9 cellular contexts compared by ENCODE assay signal in the genomic region with DNA sequence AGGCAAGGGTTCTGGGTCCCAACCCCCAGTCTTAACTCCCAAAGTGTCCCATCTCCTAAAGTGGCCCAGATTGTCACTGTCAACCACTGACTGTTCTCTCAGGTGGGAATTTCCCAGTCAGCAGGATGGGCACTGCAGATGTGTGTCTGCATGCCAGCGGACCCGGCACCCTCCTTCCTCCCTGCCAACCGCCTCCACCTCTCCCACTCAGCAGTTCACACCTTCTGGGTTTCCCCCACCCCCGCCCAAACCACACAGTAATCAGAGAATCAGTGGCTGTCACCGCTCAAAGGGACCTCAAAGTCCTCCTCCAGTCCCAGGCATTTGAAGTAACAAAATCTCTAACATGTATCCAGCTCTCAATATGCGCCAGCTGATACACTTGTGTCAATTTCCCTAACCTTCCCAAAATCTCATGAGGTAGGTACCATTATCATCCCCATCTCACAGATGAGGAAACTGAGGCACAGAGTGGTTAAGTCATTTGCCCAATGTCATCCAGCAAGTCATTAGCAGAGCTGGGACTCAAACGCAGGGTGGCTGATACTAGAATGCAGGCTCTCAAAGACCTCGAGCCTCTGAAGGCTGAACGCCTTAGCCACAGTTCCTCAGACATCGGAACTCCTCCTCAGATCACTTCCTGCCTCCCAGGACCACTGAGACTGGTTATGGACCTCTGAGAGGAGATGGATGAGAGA. TPM values are rescaled to one million over a fixed set of nuclear protein-coding genes. Genes with fewer than 3 reads are reported as not detected.
DNase-seq lines count a peak whose midpoint lies in the region; ATAC-seq lines count a peak whose summit lies in the region.
"Had no signal": no experiment of that assay in that cellular context is flagged by ENCODE, and none has a peak within 500 bp of the region (broad histone marks: within the 10 kb centered on the region; RNA-seq: fewer than 3 reads in every experiment).

No MANE protein-coding gene starts in this region.

- 0 out of 2 replicates have a peak overlapping the region, but pooled peaks have one; percentile 65 for H3K27ac ChIP-seq in SK-N-MC
- H3K27ac ChIP-seq: WERI-Rb-1 had no signal

- H3K4me1 Mint-ChIP-seq in activated T-cell treated with anti-CD3 and anti-CD28 coated beads, Interleukin-2, amount 50 U/mL, for 4 hours (ENCODE audit: low read depth), result peaks cover 65% of the 10 kb centered on the region
- peaks cover 68 to 73% of the 10 kb centered on the region in 2 donors for H3K4me1 Mint-ChIP-seq in natural killer cell treated with Interleukin-12 subunit alpha and Interleukin-12 subunit beta and Interleukin-15 and Interleukin-18, amount 100 ng/mL, for 72 hours (ENCODE audit: low read depth in 2 of 2)
- H3K4me1 Mint-ChIP-seq in stimulated activated naive CD8-positive, alpha-beta T cell treated with anti-CD3 and anti-CD28 coated beads, Interleukin-15, amount 100 ng/mL, for 72 hours, result peaks cover 78% of the 10 kb centered on the region

- H3K36me3 ChIP-seq in SK-N-MC (ENCODE audit: insufficient read depth, low read length), result peaks cover 78% of the 10 kb centered on the region

- peak overlapping the region; percentile 88 to 97 for H3K27ac Mint-ChIP-seq in natural killer cell treated with Interleukin-12 subunit alpha and Interleukin-12 subunit beta and Interleukin-15 and Interleukin-18, amount 100 ng/mL, for 72 hours
- peak overlapping the region; percentile 74 to 91 for H3K27ac Mint-ChIP-seq in stimulated activated naive CD8-positive, alpha-beta T cell treated with anti-CD3 and anti-CD28 coated beads, Interleukin-15, amount 100 ng/mL, for 72 hours

- no peaks in the 10 kb centered on the region for H3K9me3 ChIP-seq in SK-N-MC (ENCODE audit: low read depth, low read length)

- H3K27me3 Mint-ChIP-seq in activated T-cell treated with anti-CD3 and anti-CD28 coated beads, Interleukin-2, amount 50 U/mL, for 4 hours (ENCODE audit: low read depth), result no peaks in the 10 kb centered on the region
- H3K27me3 Mint-ChIP-seq in natural killer cell treated with Interleukin-12 subunit alpha and Interleukin-12 subunit beta and Interleukin-15 and Interleukin-18, amount 100 ng/mL, for 72 hours, result no peaks in the 10 kb centered on the region
- no peaks in the 10 kb centered on the region for H3K27me3 Mint-ChIP-seq in stimulated activated naive CD8-positive, alpha-beta T cell treated with anti-CD3 and anti-CD28 coated beads, Interleukin-15, amount 100 ng/mL, for 72 hours

- H3K4me3 Mint-ChIP-seq in activated T-cell treated with anti-CD3 and anti-CD28 coated beads, Interleukin-2, amount 50 U/mL, for 4 hours, result peak overlapping the region; percentile 97
- H3K4me3 Mint-ChIP-seq in natural killer cell treated with Interleukin-12 subunit alpha and Interleukin-12 subunit beta and Interleukin-15 and Interleukin-18, amount 100 ng/mL, for 72 hours, result peak overlapping the region; percentile 98
- H3K4me3 Mint-ChIP-seq in stimulated activated naive CD8-positive, alpha-beta T cell treated with anti-CD3 and anti-CD28 coated beads, Interleukin-15, amount 100 ng/mL, for 72 hours, result peak overlapping the region; percentile 96 to 98

- no peak for DNase-seq in SK-N-MC (ENCODE audit: low read depth, low spot score)
- peak; percentile 87 for DNase-seq in activated T-cell treated with anti-CD3 and anti-CD28 coated beads, Interleukin-2, amount 50 U/mL, for 4 hours
- peak; percentile 90 for DNase-seq in natural killer cell treated with Interleukin-12 subunit alpha and Interleukin-12 subunit beta and Interleukin-15 and Interleukin-18, amount 100 ng/mL, for 72 hours (ENCODE audit: low spot score)
- peak; percentile 66 to 82 for DNase-seq in stimulated activated naive CD8-positive, alpha-beta T cell treated with anti-CD3 and anti-CD28 coated beads, Interleukin-15, amount 100 ng/mL, for 72 hours
- DNase-seq in NCI-H2171 treated with DMSO at 0.1 percent for 48 hours (lab: John Stamatoyannopoulos, UW), result no peak
- no peak for DNase-seq in NCI-H2196 treated with DMSO at 0.1 percent for 48 hours (lab: John Stamatoyannopoulos, UW; ENCODE audit: unreplicated experiment)
- DNase-seq: WERI-Rb-1 had no signal

- H3K9me3 Mint-ChIP-seq in activated T-cell treated with anti-CD3 and anti-CD28 coated beads, Interleukin-2, amount 50 U/mL, for 4 hours, result no peaks in the 10 kb centered on the region
- no peaks in the 10 kb centered on the region for H3K9me3 Mint-ChIP-seq in natural killer cell treated with Interleukin-12 subunit alpha and Interleukin-12 subunit beta and Interleukin-15 and Interleukin-18, amount 100 ng/mL, for 72 hours
- H3K9me3 Mint-ChIP-seq in stimulated activated naive CD8-positive, alpha-beta T cell treated with anti-CD3 and anti-CD28 coated beads, Interleukin-15, amount 100 ng/mL, for 72 hours, result no peaks in the 10 kb centered on the region

- peak; percentile 47 for ATAC-seq in activated T-cell treated with anti-CD3 and anti-CD28 coated beads, Interleukin-2, amount 50 U/mL, for 4 hours
- peak; percentile 67 for ATAC-seq in natural killer cell treated with Interleukin-12 subunit alpha and Interleukin-12 subunit beta and Interleukin-15 and Interleukin-18, amount 100 ng/mL, for 72 hours
- ATAC-seq in stimulated activated naive CD8-positive, alpha-beta T cell treated with anti-CD3 and anti-CD28 coated beads, Interleukin-15, amount 100 ng/mL, for 72 hours, result peak; percentile 71
- no peak for ATAC-seq in HG02884 (IDR thresholded peaks at IDR 0.05; ENCODE audit: unreplicated experiment)

- H3K36me3 Mint-ChIP-seq in activated T-cell treated with anti-CD3 and anti-CD28 coated beads, Interleukin-2, amount 50 U/mL, for 4 hours (ENCODE audit: insufficient read depth), result peaks cover 55% of the 10 kb centered on the region
- peaks cover 41% of the 10 kb centered on the region for H3K36me3 Mint-ChIP-seq in natural killer cell treated with Interleukin-12 subunit alpha and Interleukin-12 subunit beta and Interleukin-15 and Interleukin-18, amount 100 ng/mL, for 72 hours

- no peak overlapping the region for H3K9ac ChIP-seq in SK-N-MC (ENCODE audit: insufficient read length)

- no peak overlapping the region for H3K4me3 ChIP-seq in SK-N-MC

RNA-seq across cellular contexts. Expression of a gene that starts 4.8 kb away (rescaled TPM):
- total RNA-seq in activated T-cell treated with anti-CD3 and anti-CD28 coated beads, Interleukin-2, amount 50 U/mL, for 4 hours, result 100 to 1,000 TPM; 236 to 264 (median 258) TPM
- 100 to 1,000 TPM; 177 to 186 TPM for total RNA-seq in natural killer cell treated with Interleukin-12 subunit alpha and Interleukin-12 subunit beta and Interleukin-15 and Interleukin-18, amount 100 ng/mL, for 72 hours
- total RNA-seq: lung microvascular endothelial cell had no signal

Comparison
In these comparisons a context has a peak if more than half of its experiments do, and no peak if none do; other contexts are left out.
1. DNase-seq: peak in activated T-cell treated with anti-CD3 and anti-CD28 coated beads, Interleukin-2, amount 50 U/mL, for 4 hours (single experiment), natural killer cell treated with Interleukin-12 subunit alpha and Interleukin-12 subunit beta and Interleukin-15 and Interleukin-18, amount 100 ng/mL, for 72 hours (single experiment) and stimulated activated naive CD8-positive, alpha-beta T cell treated with anti-CD3 and anti-CD28 coated beads, Interleukin-15, amount 100 ng/mL, for 72 hours (2 of 2); none in SK-N-MC (single experiment), NCI-H2171 treated with DMSO at 0.1 percent for 48 hours (single experiment) and NCI-H2196 treated with DMSO at 0.1 percent for 48 hours (single experiment).
2. Peak in every context shown above with its lines, with median percentiles within 50 percentile points of each other: H3K4me3 Mint-ChIP-seq.